In the genomic region with DNA sequence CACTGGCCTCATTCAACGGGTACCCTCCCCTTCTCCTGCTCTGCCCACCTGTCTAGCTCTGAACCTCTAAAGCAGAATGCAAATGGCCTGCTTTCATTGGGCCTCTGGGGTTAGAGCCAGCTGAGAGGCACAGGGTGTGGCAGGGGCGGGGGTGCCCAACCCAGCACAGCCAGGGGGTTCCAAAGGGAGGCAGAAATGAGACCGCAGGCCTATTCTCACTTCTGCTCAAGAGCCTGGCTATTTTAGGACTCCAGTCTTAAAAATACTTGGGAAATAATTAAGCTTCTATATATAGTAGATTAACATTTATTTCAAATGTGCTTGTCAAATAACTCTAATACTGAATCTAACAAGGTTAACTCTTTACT, we compare ENCODE assay signal across 17 cellular contexts. TPM values are rescaled to one million over a fixed set of nuclear protein-coding genes. Genes with fewer than 3 reads are reported as not detected.
DNase-seq lines count a peak whose midpoint lies in the region; ATAC-seq and TF ChIP-seq lines count a peak whose summit lies in the region.
"Had no signal": no experiment of that assay in that cellular context is flagged by ENCODE, and none has a peak within 500 bp of the region (broad histone marks: within the 10 kb centered on the region; RNA-seq: fewer than 3 reads in every experiment).

No MANE protein-coding gene starts in this region.

- H3K4me3 Mint-ChIP-seq in effector memory CD8-positive, alpha-beta T cell: no peak overlapping the region
- peak overlapping the region; percentile 78 to 93 for H3K4me3 Mint-ChIP-seq in stimulated activated naive B cell treated with anti-CD40 and anti-IgM and Interleukin-4, amounts not matched to agents 10 μg/mL and 1 μg/mL and 100 μg/mL, for 72 hours

- DNase-seq in NCI-H345 (lab: John Stamatoyannopoulos, UW): peak; percentile 86
- DNase-seq in NCI-H345 treated with DMSO at 0.1 percent for 48 hours (lab: John Stamatoyannopoulos, UW; ENCODE audit: unreplicated experiment): no peak
- peak; percentile 95 for DNase-seq in NCI-H2107 treated with DMSO at 0.1 percent for 48 hours (lab: John Stamatoyannopoulos, UW; ENCODE audit: unreplicated experiment)
- no peak for DNase-seq in effector memory CD8-positive, alpha-beta T cell
- peak; percentile 68 for DNase-seq in stimulated activated naive B cell treated with anti-CD40 and anti-IgM and Interleukin-4, amounts not matched to agents 10 μg/mL and 1 μg/mL and 100 μg/mL, for 72 hours
- no peak for DNase-seq in sigmoid colon
- DNase-seq in HAP-1 (ENCODE audit: low spot score in 2 of 2): no peak
- DNase-seq: activated gamma-delta T cell treated with Interleukin-2 at 50 U/mL for 16 hours, IMR-90, mammary epithelial cell, PC-9, T-helper 2 cell, uterus had no signal

- H3K27me3 Mint-ChIP-seq in effector memory CD8-positive, alpha-beta T cell: no peaks in the 10 kb centered on the region
- no peaks in the 10 kb centered on the region for H3K27me3 Mint-ChIP-seq in stimulated activated naive B cell treated with anti-CD40 and anti-IgM and Interleukin-4, amounts not matched to agents 10 μg/mL and 1 μg/mL and 100 μg/mL, for 72 hours

- no peak for TF ChIP-seq EP300 in sigmoid colon (IDR thresholded peaks at IDR 0.05)

- peaks cover 27 to 46% of the 10 kb centered on the region in 2 donors for H3K4me1 Mint-ChIP-seq in effector memory CD8-positive, alpha-beta T cell (ENCODE audit: low read depth in 2 of 2)
- peaks cover 63 to 94% of the 10 kb centered on the region in 2 donors for H3K4me1 Mint-ChIP-seq in stimulated activated naive B cell treated with anti-CD40 and anti-IgM and Interleukin-4, amounts not matched to agents 10 μg/mL and 1 μg/mL and 100 μg/mL, for 72 hours

- no peak overlapping the region for H3K27ac Mint-ChIP-seq in effector memory CD8-positive, alpha-beta T cell
- H3K27ac Mint-ChIP-seq in stimulated activated naive B cell treated with anti-CD40 and anti-IgM and Interleukin-4, amounts not matched to agents 10 μg/mL and 1 μg/mL and 100 μg/mL, for 72 hours: peak overlapping the region; percentile 82

- H3K36me3 ChIP-seq in sigmoid colon (peaks cover 0 to 23% (median 3%) of the 10 kb centered on the region in 4 donors), HAP-1 (replicated peaks) (peaks cover 27% of the 10 kb centered on the region)
- H3K36me3 ChIP-seq: cardiac muscle cell, uterus had no signal

- no peaks in the 10 kb centered on the region for H3K9me3 ChIP-seq in sigmoid colon
- H3K9me3 ChIP-seq in HAP-1: no peaks in the 10 kb centered on the region
- H3K9me3 ChIP-seq: uterus had no signal

- intact Hi-C loops in sigmoid colon (cut with DNase I): loop anchor here (10.0 kb wide), 1 partner anchor 275 kb away; a partner anchor contains a TSS

- H3K4me3 ChIP-seq in sigmoid colon (no peak overlapping the region), HAP-1 (no peak overlapping the region)
- H3K4me3 ChIP-seq: cardiac muscle cell, hepatocyte, PC-9, uterus had no signal

- peak; percentile 30 for ATAC-seq in effector memory CD8-positive, alpha-beta T cell (replicated peaks)
- peak; percentile 83 to 84 for ATAC-seq in stimulated activated naive B cell treated with anti-CD40 and anti-IgM and Interleukin-4, amounts not matched to agents 10 μg/mL and 1 μg/mL and 100 μg/mL, for 72 hours (replicated peaks)
- ATAC-seq in activated CD4-positive, CD25-positive, alpha-beta regulatory T cell treated with anti-CD3 and anti-CD28 coated beads, Interleukin-2, amount 50 U/mL, for 24 hours: no peak

- no peaks in the 10 kb centered on the region for H3K9me3 Mint-ChIP-seq in effector memory CD8-positive, alpha-beta T cell
- no peaks in the 10 kb centered on the region for H3K9me3 Mint-ChIP-seq in stimulated activated naive B cell treated with anti-CD40 and anti-IgM and Interleukin-4, amounts not matched to agents 10 μg/mL and 1 μg/mL and 100 μg/mL, for 72 hours

- H3K4me1 ChIP-seq in sigmoid colon: peaks cover 0 to 13% (median 8%) of the 10 kb centered on the region in 4 donors
- H3K4me1 ChIP-seq in HAP-1: peaks cover 22% of the 10 kb centered on the region

- H3K27ac ChIP-seq in sigmoid colon: no peak overlapping the region
- H3K27ac ChIP-seq: cardiac muscle cell, hepatocyte, PC-9, uterus had no signal

- WGBS in sigmoid colon, 2 donors: 56 to 58% methylated on average over 3 of the region's 3 CpGs

- no peak for TF ChIP-seq CTCF in sigmoid colon (IDR thresholded peaks at IDR 0.05)

- in situ Hi-C loops in HAP-1 (cut with MboI; ENCODE audit: low sequenced_read_pairs): no loop called here

- peaks cover 4% of the 10 kb centered on the region for H3K36me3 Mint-ChIP-seq in effector memory CD8-positive, alpha-beta T cell (ENCODE audit: insufficient read depth)
- H3K36me3 Mint-ChIP-seq in stimulated activated naive B cell treated with anti-CD40 and anti-IgM and Interleukin-4, amounts not matched to agents 10 μg/mL and 1 μg/mL and 100 μg/mL, for 72 hours: peaks cover 49 to 59% of the 10 kb centered on the region in 2 donors

- H3K27me3 ChIP-seq in sigmoid colon (no peaks in the 10 kb centered on the region), HAP-1 (ENCODE audit: low read depth) (no peaks in the 10 kb centered on the region)
- H3K27me3 ChIP-seq: cardiac muscle cell, hepatocyte, uterus had no signal

- TF ChIP-seq POLR2A in sigmoid colon (IDR thresholded peaks at IDR 0.05): no peak

RNA-seq across cellular contexts. Expression of a gene that starts 5.7 kb away (rescaled TPM):
- 1 to 10 TPM; 3.2 to 6.4 (median 4.8) TPM for total RNA-seq in sigmoid colon
- 10 to 100 TPM in 1 of 3 donors, under 1 TPM in 2; 0.60 to 10.1 (median 0.69) TPM for polyA plus RNA-seq in sigmoid colon

RNA-seq across cellular contexts. Expression of a gene that starts 35.0 kb away (rescaled TPM):
- not detected for total RNA-seq in sigmoid colon
- not detected for polyA plus RNA-seq in sigmoid colon
- total RNA-seq: cardiac muscle cell, hepatocyte, IMR-90, mammary epithelial cell, osteocyte, uterus had no signal
- polyA plus RNA-seq: cardiac muscle cell, hepatocyte, IMR-90, mammary epithelial cell had no signal

Comparison
In these comparisons a context has a peak if more than half of its experiments do, and no peak if none do; other contexts are left out.
1. DNase-seq: peak in NCI-H345 (single experiment), NCI-H2107 treated with DMSO at 0.1 percent for 48 hours (single experiment) and stimulated activated naive B cell treated with anti-CD40 and anti-IgM and Interleukin-4, amounts not matched to agents 10 μg/mL and 1 μg/mL and 100 μg/mL, for 72 hours (single experiment); none in NCI-H345 treated with DMSO at 0.1 percent for 48 hours (single experiment), effector memory CD8-positive, alpha-beta T cell (0 of 3), sigmoid colon (single experiment) and HAP-1 (0 of 2).
2. ATAC-seq: peak in effector memory CD8-positive, alpha-beta T cell (single experiment) and stimulated activated naive B cell treated with anti-CD40 and anti-IgM and Interleukin-4, amounts not matched to agents 10 μg/mL and 1 μg/mL and 100 μg/mL, for 72 hours (2 of 2); none in activated CD4-positive, CD25-positive, alpha-beta regulatory T cell treated with anti-CD3 and anti-CD28 coated beads, Interleukin-2, amount 50 U/mL, for 24 hours (0 of 2).
3. H3K4me3 Mint-ChIP-seq: peak in stimulated activated naive B cell treated with anti-CD40 and anti-IgM and Interleukin-4, amounts not matched to agents 10 μg/mL and 1 μg/mL and 100 μg/mL, for 72 hours (2 of 2); none in effector memory CD8-positive, alpha-beta T cell (0 of 2).